ENCODE assay signal across 15 cellular contexts in the genomic region with DNA sequence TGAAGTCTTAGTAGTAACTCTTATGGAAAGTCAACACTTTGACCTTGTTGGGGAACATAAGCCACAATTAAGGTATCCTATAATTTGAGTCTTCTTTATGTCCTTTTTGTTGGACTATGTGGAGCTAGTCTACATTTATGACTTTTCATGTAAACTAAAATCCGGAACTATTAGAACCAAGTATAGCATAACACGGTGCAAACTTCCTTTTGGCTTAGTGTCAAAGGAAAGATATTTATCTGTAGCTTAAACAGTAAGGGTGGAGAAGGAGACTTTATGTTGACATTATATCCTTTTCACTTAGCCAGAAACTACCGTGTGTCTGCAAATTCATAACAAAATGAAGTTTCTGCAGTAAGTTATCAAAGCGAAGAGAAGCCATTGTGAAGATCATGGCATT. TPM values are rescaled to one million over a fixed set of nuclear protein-coding genes. Genes with fewer than 3 reads are reported as not detected.
DNase-seq lines count a peak whose midpoint lies in the region; FAIRE-seq and TF ChIP-seq lines count a peak whose summit lies in the region.
"Had no signal": no experiment of that assay in that cellular context is flagged by ENCODE, and none has a peak within 500 bp of the region (broad histone marks: within the 10 kb centered on the region; RNA-seq: fewer than 3 reads in every experiment).

No MANE protein-coding gene starts in this region.

- peak; percentile 81 for FAIRE-seq in H54 (lab: Jason Lieb, UNC)

- TF ChIP-seq POLR2A in H54 (IDR thresholded peaks at IDR 0.05; ENCODE audit: low read depth, low read length) (no peak), breast epithelium (IDR thresholded peaks at IDR 0.05) (no peak)

- H3K36me3 ChIP-seq in breast epithelium (no peaks in the 10 kb centered on the region), neutrophil (no peaks in the 10 kb centered on the region), H7 (replicated peaks; ENCODE audit: control insufficient read depth, insufficient read depth, low read length) (no peaks in the 10 kb centered on the region)

- DNase-seq in H54 (ENCODE audit: insufficient read length, low spot score) (no peak), OCI-M1 (lab: John Stamatoyannopoulos, UW) (peak; percentile 48), breast epithelium (ENCODE audit: low spot score in 2 of 2) (no peak), substantia nigra (lab: John Stamatoyannopoulos, UW) (no peak), HUDEP-2 (lab: John Stamatoyannopoulos, UW; ENCODE audit: unreplicated experiment in 76 of 76) (no peak), H7 (no peak), NCI-H1092 treated with DMSO at 0.1 percent for 48 hours (lab: John Stamatoyannopoulos, UW) (no peak)
- DNase-seq: ACHN; CD4-positive, alpha-beta memory T cell; NCI-H345; NCI-H526 treated with DMSO at 0.1 percent for 48 hours; NK-92 treated with Interleukin-12 subunit alpha and Interleukin-12 subunit beta, amount 100 ng/mL, for 24 hours; SK-N-SH had no signal

- H3K27me3 ChIP-seq in breast epithelium: no peaks in the 10 kb centered on the region
- no peaks in the 10 kb centered on the region for H3K27me3 ChIP-seq in neutrophil
- H3K27me3 ChIP-seq in H7 (ENCODE audit: control insufficient read depth, insufficient read depth, low read length): no peaks in the 10 kb centered on the region

- intact Hi-C loops in breast epithelium (cut with DNase I; ENCODE audit: low total_unique reads): loop anchor here (5.0 kb wide), 1 partner anchor 767 kb away; no protein-coding TSS in a partner anchor

- H3K4me3 ChIP-seq in breast epithelium (no peak overlapping the region), neutrophil (ENCODE audit: low read depth in 1 of 2, low read length in 1 of 2) (no peak overlapping the region), H7 (ENCODE audit: insufficient read depth, low read depth, low read length) (no peak overlapping the region)
- H3K4me3 ChIP-seq: GM23338 had no signal

- H3K9me3 ChIP-seq in breast epithelium (no peaks in the 10 kb centered on the region), neutrophil (no peaks in the 10 kb centered on the region)
- H3K9me3 ChIP-seq: SK-N-SH had no signal

- peak overlapping the region; percentile 33 to 35 for H3K27ac ChIP-seq in breast epithelium
- H3K27ac ChIP-seq in neutrophil: peak overlapping the region; percentile 23
- H3K27ac ChIP-seq in substantia nigra (ENCODE audit: low read depth, low read length, poor library complexity, severe bottlenecking): no peak overlapping the region

- TF ChIP-seq CTCF in breast epithelium (IDR thresholded peaks at IDR 0.05) (no peak), neutrophil (IDR thresholded peaks at IDR 0.05) (no peak)

- H3K4me1 ChIP-seq in breast epithelium: peaks cover 0 to 15% of the 10 kb centered on the region in 2 donors
- peaks cover 7 to 32% of the 10 kb centered on the region in 2 experiments for H3K4me1 ChIP-seq in neutrophil (ENCODE audit: control insufficient read depth in 1 of 2, insufficient read depth in 1 of 2, low read depth in 1 of 2, low read length in 1 of 2)

RNA-seq across cellular contexts. Expression of a gene that starts 7.3 kb away (rescaled TPM):
- 100 to 1,000 TPM; 123 to 190 (median 128) TPM for total RNA-seq in breast epithelium
- total RNA-seq in H7 (2014; rRNA removed; shearing (Covaris generic)): 48.4 and 54.8 TPM in 2 replicates
